1 cellular context compared by ENCODE assay signal in genomic region chr6:168272379-168273011, GRCh38.
TF ChIP-seq lines count a peak whose summit lies in the region.

No MANE protein-coding gene starts in this region.

TF ChIP-seq in HepG2, 621 proteins besides CTCF, POLR2A, EP300 and RAD21 (continued from another document):
- TF ChIP-seq, protein P1, sequence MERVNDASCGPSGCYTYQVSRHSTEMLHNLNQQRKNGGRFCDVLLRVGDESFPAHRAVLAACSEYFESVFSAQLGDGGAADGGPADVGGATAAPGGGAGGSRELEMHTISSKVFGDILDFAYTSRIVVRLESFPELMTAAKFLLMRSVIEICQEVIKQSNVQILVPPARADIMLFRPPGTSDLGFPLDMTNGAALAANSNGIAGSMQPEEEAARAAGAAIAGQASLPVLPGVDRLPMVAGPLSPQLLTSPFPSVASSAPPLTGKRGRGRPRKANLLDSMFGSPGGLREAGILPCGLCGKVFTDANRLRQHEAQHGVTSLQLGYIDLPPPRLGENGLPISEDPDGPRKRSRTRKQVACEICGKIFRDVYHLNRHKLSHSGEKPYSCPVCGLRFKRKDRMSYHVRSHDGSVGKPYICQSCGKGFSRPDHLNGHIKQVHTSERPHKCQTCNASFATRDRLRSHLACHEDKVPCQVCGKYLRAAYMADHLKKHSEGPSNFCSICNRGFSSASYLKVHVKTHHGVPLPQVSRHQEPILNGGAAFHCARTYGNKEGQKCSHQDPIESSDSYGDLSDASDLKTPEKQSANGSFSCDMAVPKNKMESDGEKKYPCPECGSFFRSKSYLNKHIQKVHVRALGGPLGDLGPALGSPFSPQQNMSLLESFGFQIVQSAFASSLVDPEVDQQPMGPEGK (CRISPR knock-in tag; IDR thresholded peaks at IDR 0.05): 0 out of 2 replicates have a peak, but pooled peaks have one; percentile 23
- TF ChIP-seq KMT2A (CRISPR knock-in tag; IDR thresholded peaks at IDR 0.05) (peak; percentile 52; the same call in 1 of the 2 replicates), HMG20A (CRISPR knock-in tag; IDR thresholded peaks at IDR 0.05; ENCODE audit: borderline replicate concordance) (0 out of 2 replicates have a peak, but pooled peaks have one; percentile 40)
